15 cellular contexts compared by ENCODE assay signal in the genomic region with DNA sequence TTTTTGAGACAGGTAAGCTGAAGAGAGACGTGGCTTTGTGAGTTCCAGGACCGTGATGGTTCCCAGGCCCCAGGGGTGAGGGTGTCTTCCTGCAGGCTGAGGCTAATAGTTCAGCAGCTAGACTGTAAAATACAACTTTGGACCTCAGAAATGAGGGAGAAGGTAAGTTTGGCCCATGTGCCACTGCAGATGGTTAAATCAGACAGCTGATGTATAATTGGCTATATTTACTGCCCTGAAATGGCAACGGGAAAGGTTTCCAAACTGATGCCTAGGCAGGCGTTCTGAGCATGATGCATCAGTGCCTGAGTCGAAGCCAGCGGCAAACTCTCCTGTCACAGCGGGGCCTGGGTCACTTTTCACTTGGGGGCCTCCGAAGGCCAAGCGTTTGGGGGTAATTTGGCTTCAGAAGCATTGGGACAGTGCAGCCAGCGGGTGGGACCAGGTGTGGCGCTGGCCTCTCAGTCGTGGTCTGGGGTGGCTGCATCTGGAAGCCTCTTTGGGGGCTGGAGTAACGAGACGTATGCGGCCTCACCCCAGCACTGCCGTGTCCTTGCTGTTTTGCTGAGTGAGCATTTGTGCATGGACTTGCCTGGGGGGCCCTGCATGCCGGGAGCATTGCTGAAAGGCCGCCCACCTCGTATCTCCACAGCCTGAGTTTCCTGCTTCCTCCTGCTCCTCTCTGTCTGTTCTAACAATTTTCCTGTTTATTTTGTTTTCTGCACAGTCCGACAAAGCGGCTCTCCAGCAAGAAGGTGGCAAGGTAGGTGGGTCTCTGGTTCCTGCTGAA.
"Had no signal": no experiment of that assay in that cellular context is flagged by ENCODE, and none has a peak within 500 bp of the region (broad histone marks: within the 10 kb centered on the region; RNA-seq: fewer than 3 reads in every experiment).

No MANE protein-coding gene starts in this region.

- H3K27ac Mint-ChIP-seq: activated CD4-positive, alpha-beta T cell treated with anti-CD3 and anti-CD28 coated beads for 36 hours; activated naive CD8-positive, alpha-beta T cell treated with anti-CD3 and anti-CD28 coated beads for 36 hours; endodermal cell; stimulated activated effector memory CD8-positive, alpha-beta T cell treated with anti-CD3 and anti-CD28 coated beads, Interleukin-12 subunit alpha, Interleukin-12 subunit beta, amount 100 ng/mL, for 72 hours; T-helper 2 cell treated with Interferon-gamma antibody and Interleukin-4, amounts not matched to agents 5 μg/mL and 100 μg/mL, for 36 hours had no signal

- H3K27me3 ChIP-seq: pancreas, transverse colon had no signal

- H3K27me3 Mint-ChIP-seq: activated CD4-positive, alpha-beta T cell treated with anti-CD3 and anti-CD28 coated beads for 36 hours; activated naive CD8-positive, alpha-beta T cell treated with anti-CD3 and anti-CD28 coated beads for 36 hours; central memory CD8-positive, alpha-beta T cell had no signal

- H3K4me3 Mint-ChIP-seq: activated CD4-positive, alpha-beta T cell treated with anti-CD3 and anti-CD28 coated beads for 36 hours; activated naive CD8-positive, alpha-beta T cell treated with anti-CD3 and anti-CD28 coated beads for 36 hours; central memory CD8-positive, alpha-beta T cell; endodermal cell; stimulated activated effector memory CD8-positive, alpha-beta T cell treated with anti-CD3 and anti-CD28 coated beads, Interleukin-12 subunit alpha, Interleukin-12 subunit beta, amount 100 ng/mL, for 72 hours; T-helper 2 cell treated with Interferon-gamma antibody and Interleukin-4, amounts not matched to agents 5 μg/mL and 100 μg/mL, for 36 hours; WTC11 had no signal

- H3K4me3 ChIP-seq: coronary artery, lower lobe of right lung, mucosa of descending colon, pancreas, transverse colon had no signal

- H3K36me3 Mint-ChIP-seq: activated naive CD8-positive, alpha-beta T cell treated with anti-CD3 and anti-CD28 coated beads for 36 hours had no signal

- H3K4me1 ChIP-seq: lower lobe of right lung, pancreas had no signal

- H3K9me3 ChIP-seq: lower lobe of right lung, mucosa of descending colon, pancreas, transverse colon had no signal

- H3K9me3 Mint-ChIP-seq: activated naive CD8-positive, alpha-beta T cell treated with anti-CD3 and anti-CD28 coated beads for 36 hours; central memory CD8-positive, alpha-beta T cell; stimulated activated effector memory CD8-positive, alpha-beta T cell treated with anti-CD3 and anti-CD28 coated beads, Interleukin-12 subunit alpha, Interleukin-12 subunit beta, amount 100 ng/mL, for 72 hours; T-helper 2 cell treated with Interferon-gamma antibody and Interleukin-4, amounts not matched to agents 5 μg/mL and 100 μg/mL, for 36 hours; WTC11 had no signal

- H3K4me1 Mint-ChIP-seq: activated CD4-positive, alpha-beta T cell treated with anti-CD3 and anti-CD28 coated beads for 36 hours; activated naive CD8-positive, alpha-beta T cell treated with anti-CD3 and anti-CD28 coated beads for 36 hours had no signal

- DNase-seq: activated CD4-positive, alpha-beta T cell treated with anti-CD3 and anti-CD28 coated beads, Interleukin-2, amount 50 U/mL, for 4 hours; activated naive CD4-positive, alpha-beta T cell treated with Interleukin-2 at 50 U/mL for 16 hours; lower lobe of right lung; pancreas; stimulated activated CD4-positive, alpha-beta T cell treated with anti-CD3 and anti-CD28 coated beads, Interleukin-1b, Interleukin-23, amount 100 ng/mL, for 48 hours had no signal

- H3K36me3 ChIP-seq: transverse colon had no signal

- H3K27ac ChIP-seq: coronary artery, lower lobe of right lung, pancreas, transverse colon had no signal
